Comparison of ENCODE assay signal across 8 cellular contexts in the genomic region with DNA sequence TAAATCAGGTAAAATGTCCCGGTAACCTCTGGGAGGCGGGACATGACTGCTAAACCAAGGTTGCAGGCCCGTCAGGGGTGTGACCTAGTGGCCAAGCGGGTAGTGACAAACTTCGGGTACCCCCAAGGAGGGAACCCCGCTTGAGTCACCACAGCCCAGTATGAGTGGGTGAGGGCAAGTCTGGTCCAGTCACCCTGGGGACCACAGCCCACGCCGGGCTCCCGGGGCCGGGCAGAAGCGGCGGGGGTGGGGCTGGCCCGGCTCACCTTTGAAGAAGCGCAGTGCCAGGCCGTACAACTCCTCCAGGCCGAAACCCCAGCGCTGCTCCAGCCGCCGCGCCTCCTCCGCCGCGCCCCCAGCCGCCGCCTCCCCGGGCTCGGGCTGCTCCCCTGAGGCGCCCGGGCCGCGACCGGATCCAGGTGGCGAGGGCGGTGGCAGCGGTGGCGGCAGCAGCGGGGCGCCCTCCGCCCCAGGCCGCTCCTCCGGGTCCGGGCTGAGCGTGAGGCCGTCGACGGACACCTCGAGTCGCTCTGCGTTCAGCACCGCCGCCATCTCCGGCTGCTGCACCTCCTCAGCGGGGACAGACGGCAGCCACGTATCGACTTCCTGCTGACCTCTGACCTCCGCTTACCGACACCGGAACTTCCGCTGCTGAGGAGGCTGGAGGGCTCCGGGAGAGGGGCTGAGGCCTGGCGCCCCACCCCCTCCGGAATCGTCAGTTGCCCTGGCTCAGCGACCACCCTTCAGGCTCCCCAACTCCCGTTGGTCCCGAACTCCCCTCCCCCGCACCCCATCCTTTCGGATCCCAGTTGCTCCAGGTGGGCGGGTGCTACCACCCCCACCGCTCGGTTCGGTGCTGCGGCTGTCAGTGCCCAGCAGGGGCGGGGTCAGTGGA. TPM values are rescaled to one million over a fixed set of nuclear protein-coding genes. Genes with fewer than 3 reads are reported as not detected.
A peak's percentile ranks its signal among the peaks of the same experiment; 100 is the strongest.
DNase-seq lines count a peak whose midpoint lies in the region; FAIRE-seq and TF ChIP-seq lines count a peak whose summit lies in the region.

A gene (minus strand): TSS at position 618 of the 895 bp plus-strand sequence. CDS start 66 bp downstream, at position 552.

- TF ChIP-seq CTCF in GM06990 (IDR thresholded peaks at IDR 0.05; ENCODE audit: insufficient read depth, low read length, poor library complexity, severe bottlenecking) = no peak
- TF ChIP-seq CTCF in HFFc6 (IDR thresholded peaks at IDR 0.05) = 0 out of 2 replicates have a peak, but pooled peaks have one; percentile 10
- TF ChIP-seq CTCF in NB4 (IDR thresholded peaks at IDR 0.05; ENCODE audit: low read depth, low read length) = no peak
- TF ChIP-seq CTCF in neutrophil (IDR thresholded peaks at IDR 0.05) = peak; percentile 23
- no peak for TF ChIP-seq CTCF in subcutaneous adipose tissue (IDR thresholded peaks at IDR 0.05; ENCODE audit: low read depth)

- H3K27ac ChIP-seq in neutrophil = peak within 1 kb of the TSS; percentile 91

- no peaks in the 10 kb centered on the region for H3K9me3 ChIP-seq in neutrophil

- peaks cover 26% of the 10 kb centered on the region for H3K36me3 Mint-ChIP-seq in HFFc6 (ENCODE audit: low read depth)

- DNase-seq in GM06990 (ENCODE audit: extremely low read depth, insufficient read length) (peak; percentile 85), HFFc6 (peak; percentile 77), NB4 (ENCODE audit: low read depth) (peak; percentile 92), SK-N-DZ (ENCODE audit: low spot score) (peak; percentile 91), frontal cortex (ENCODE audit: low spot score in 2 of 2) (peak; percentile 90 to 91)
- peak; percentile 87 for DNase-seq in activated naive CD4-positive, alpha-beta T cell treated with Interleukin-2 at 50 U/mL for 16 hours

- H3K27ac Mint-ChIP-seq in HFFc6 = peak within 1 kb of the TSS; percentile 97

- no peaks in the 10 kb centered on the region for H3K27me3 Mint-ChIP-seq in HFFc6 (ENCODE audit: insufficient read depth)

- peaks cover 37% of the 10 kb centered on the region for H3K4me1 Mint-ChIP-seq in HFFc6 (ENCODE audit: low read depth)

- H3K36me3 ChIP-seq in GM06990 (ENCODE audit: control insufficient read depth, insufficient read depth, low read length) (peaks cover 1% of the 10 kb centered on the region), neutrophil (no peaks in the 10 kb centered on the region)

- TF ChIP-seq POLR2A in NB4 (IDR thresholded peaks at IDR 0.05; ENCODE audit: extremely low read depth, insufficient read length) = peak; percentile 90

- no peaks in the 10 kb centered on the region for H3K9me3 Mint-ChIP-seq in HFFc6

- no peak for FAIRE-seq in frontal cortex (lab: Jason Lieb, UNC)

- peaks cover 43 to 45% of the 10 kb centered on the region in 2 experiments for H3K4me1 ChIP-seq in neutrophil (ENCODE audit: control insufficient read depth in 1 of 2, insufficient read depth in 1 of 2, low read depth in 1 of 2, low read length in 1 of 2)

- no peaks in the 10 kb centered on the region for H3K27me3 ChIP-seq in GM06990 (replicated peaks; ENCODE audit: control insufficient read depth, insufficient read depth, low read length)
- H3K27me3 ChIP-seq in neutrophil = no peaks in the 10 kb centered on the region

- H3K4me3 ChIP-seq in GM06990 (replicated peaks; ENCODE audit: low read depth, low read length) (peak within 1 kb of the TSS; percentile 78), NB4 (ENCODE audit: low read depth, low read length) (peak within 1 kb of the TSS; percentile 90), neutrophil (ENCODE audit: low read depth in 1 of 2, low read length in 1 of 2) (peak within 1 kb of the TSS; percentile 71 to 78)

- peak within 1 kb of the TSS; percentile 99 for H3K4me3 Mint-ChIP-seq in HFFc6

RNA-seq across cellular contexts. Expression of the gene that starts here (rescaled TPM):
- total RNA-seq in HFFc6 (2021; fragmentation: NEBNext Ultra II Directional; extraction: Animal tissue kit (Norgen Biotek cat#: 25700)) = 10 to 100 TPM; 63.9 to 72.8 (median 70.5) TPM
- polyA plus RNA-seq in SK-N-DZ (2014; cell fraction: cytosol; rRNA removed) = 15.2 and 17.6 TPM in 2 replicates
- 8.7 and 9.8 TPM in 2 replicates for polyA plus RNA-seq in SK-N-DZ (2014; cell fraction: nucleus; rRNA removed)
- total RNA-seq in frontal cortex (49.7 TPM), subcutaneous adipose tissue (10 to 100 TPM; 40.1 to 56.6 (median 51.4) TPM)

Comparison
In these comparisons a context has a peak if more than half of its experiments do, and no peak if none do; other contexts are left out.
1. Peak in every context shown above with its lines: DNase-seq, H3K4me3 ChIP-seq and H3K27ac ChIP-seq.
2. CTCF ChIP-seq: peak in HFFc6 (single experiment) and neutrophil (single experiment); none in GM06990 (single experiment), NB4 (single experiment) and subcutaneous adipose tissue (single experiment).